In the genomic region with DNA sequence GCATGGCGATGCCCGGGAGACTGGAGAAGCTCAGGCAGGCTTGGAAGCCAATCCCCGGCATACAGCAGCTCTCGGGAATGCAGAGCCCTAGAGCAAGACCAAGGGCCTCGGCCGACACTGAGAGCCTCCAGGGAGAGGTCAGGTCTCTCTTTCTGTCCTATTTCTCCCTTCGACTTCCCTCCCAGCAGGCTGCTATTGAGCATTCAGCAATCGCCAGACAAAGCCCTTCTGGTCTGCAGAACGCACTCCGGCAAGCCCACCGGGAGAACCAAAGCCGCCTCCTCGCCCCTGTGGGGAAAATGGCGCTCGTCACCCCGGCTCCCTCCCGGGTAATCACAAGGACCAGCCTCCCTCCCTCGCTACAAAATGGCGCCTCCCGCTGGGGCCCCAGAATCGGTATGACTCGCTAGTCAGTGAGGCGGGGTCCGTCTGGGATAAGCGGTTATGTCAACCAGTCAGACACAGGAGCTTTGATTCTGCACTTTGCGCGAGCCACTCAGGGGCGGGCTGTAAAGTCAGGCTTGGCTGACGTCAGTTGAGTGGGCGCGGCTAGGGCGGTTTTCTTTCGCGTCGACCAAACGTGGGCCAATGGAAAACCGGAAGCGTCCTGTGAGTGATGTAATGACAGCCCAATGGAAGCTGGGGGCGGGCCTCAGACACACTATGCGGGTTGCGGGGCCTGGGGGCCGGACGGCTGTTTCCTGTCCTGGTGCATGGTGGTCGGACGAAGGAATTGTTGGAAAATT, we compare ENCODE assay signal across 1 cellular context.
TF ChIP-seq lines count a peak whose summit lies in the region.

A gene (plus strand): TSS at position 691 of the 746 bp plus-strand sequence. CDS start 10,297 bp downstream, outside the sequence.

TF ChIP-seq in K562, 482 proteins besides CTCF, POLR2A, EP300 and RAD21 (continued from another document and continues in another):
- TF ChIP-seq, protein P1, sequence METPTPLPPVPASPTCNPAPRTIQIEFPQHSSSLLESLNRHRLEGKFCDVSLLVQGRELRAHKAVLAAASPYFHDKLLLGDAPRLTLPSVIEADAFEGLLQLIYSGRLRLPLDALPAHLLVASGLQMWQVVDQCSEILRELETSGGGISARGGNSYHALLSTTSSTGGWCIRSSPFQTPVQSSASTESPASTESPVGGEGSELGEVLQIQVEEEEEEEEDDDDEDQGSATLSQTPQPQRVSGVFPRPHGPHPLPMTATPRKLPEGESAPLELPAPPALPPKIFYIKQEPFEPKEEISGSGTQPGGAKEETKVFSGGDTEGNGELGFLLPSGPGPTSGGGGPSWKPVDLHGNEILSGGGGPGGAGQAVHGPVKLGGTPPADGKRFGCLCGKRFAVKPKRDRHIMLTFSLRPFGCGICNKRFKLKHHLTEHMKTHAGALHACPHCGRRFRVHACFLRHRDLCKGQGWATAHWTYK (CRISPR knock-in tag; IDR thresholded peaks at IDR 0.05): peak; percentile 70; the same call in 1 of the 2 replicates
- TF ChIP-seq, protein P2, sequence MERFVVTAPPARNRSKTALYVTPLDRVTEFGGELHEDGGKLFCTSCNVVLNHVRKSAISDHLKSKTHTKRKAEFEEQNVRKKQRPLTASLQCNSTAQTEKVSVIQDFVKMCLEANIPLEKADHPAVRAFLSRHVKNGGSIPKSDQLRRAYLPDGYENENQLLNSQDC (CRISPR knock-in tag; IDR thresholded peaks at IDR 0.05): no peak
- TF ChIP-seq, protein P3, sequence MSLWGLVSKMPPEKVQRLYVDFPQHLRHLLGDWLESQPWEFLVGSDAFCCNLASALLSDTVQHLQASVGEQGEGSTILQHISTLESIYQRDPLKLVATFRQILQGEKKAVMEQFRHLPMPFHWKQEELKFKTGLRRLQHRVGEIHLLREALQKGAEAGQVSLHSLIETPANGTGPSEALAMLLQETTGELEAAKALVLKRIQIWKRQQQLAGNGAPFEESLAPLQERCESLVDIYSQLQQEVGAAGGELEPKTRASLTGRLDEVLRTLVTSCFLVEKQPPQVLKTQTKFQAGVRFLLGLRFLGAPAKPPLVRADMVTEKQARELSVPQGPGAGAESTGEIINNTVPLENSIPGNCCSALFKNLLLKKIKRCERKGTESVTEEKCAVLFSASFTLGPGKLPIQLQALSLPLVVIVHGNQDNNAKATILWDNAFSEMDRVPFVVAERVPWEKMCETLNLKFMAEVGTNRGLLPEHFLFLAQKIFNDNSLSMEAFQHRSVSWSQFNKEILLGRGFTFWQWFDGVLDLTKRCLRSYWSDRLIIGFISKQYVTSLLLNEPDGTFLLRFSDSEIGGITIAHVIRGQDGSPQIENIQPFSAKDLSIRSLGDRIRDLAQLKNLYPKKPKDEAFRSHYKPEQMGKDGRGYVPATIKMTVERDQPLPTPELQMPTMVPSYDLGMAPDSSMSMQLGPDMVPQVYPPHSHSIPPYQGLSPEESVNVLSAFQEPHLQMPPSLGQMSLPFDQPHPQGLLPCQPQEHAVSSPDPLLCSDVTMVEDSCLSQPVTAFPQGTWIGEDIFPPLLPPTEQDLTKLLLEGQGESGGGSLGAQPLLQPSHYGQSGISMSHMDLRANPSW (CRISPR knock-in tag; IDR thresholded peaks at IDR 0.05): peak; percentile 79; the same call in 1 of the 2 replicates
- TF ChIP-seq, protein P4, sequence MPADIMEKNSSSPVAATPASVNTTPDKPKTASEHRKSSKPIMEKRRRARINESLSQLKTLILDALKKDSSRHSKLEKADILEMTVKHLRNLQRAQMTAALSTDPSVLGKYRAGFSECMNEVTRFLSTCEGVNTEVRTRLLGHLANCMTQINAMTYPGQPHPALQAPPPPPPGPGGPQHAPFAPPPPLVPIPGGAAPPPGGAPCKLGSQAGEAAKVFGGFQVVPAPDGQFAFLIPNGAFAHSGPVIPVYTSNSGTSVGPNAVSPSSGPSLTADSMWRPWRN (IDR thresholded peaks at IDR 0.05; ENCODE audit: low read depth): no peak
- TF ChIP-seq YY1 (IDR thresholded peaks at IDR 0.05; ENCODE audit: borderline replicate concordance in 1 of 3, control insufficient read depth in 1 of 3, extremely low read depth in 1 of 3, insufficient read depth in 3 of 3, insufficient read length in 1 of 3, insufficient replicate concordance in 2 of 3, low read depth in 1 of 3, low read length in 2 of 3) (peak; percentile 97 to 98 (median 98)), MTA2 (IDR thresholded peaks at IDR 0.05; ENCODE audit: low read depth) (no peak), ZNF551 (CRISPR knock-in tag; IDR thresholded peaks at IDR 0.05) (no peak), ZKSCAN3 (CRISPR knock-in tag; IDR thresholded peaks at IDR 0.05) (no peak), SMARCB1 (IDR thresholded peaks at IDR 0.05; ENCODE audit: insufficient read length, low read depth) (no peak), JUN (IDR thresholded peaks at IDR 0.05; ENCODE audit: borderline replicate concordance, low read depth, low read length) (peak; percentile 48; the same call in 1 of the 2 replicates), JUN (CRISPR knock-in tag; IDR thresholded peaks at IDR 0.05; ENCODE audit: borderline replicate concordance) (no peak), ZC3H11A (IDR thresholded peaks at IDR 0.05; ENCODE audit: low read depth, low read length) (peak; percentile 45; the same call in 1 of the 2 replicates), RFX5 (IDR thresholded peaks at IDR 0.05; ENCODE audit: low read depth, low read length) (no peak; the same call in 1 of the 2 replicates), CBFB (CRISPR knock-in tag; IDR thresholded peaks at IDR 0.05) (peak; percentile 79), IFI16 (CRISPR knock-in tag; IDR thresholded peaks at IDR 0.05) (no peak), RFX1 (IDR thresholded peaks at IDR 0.05) (no peak), SETDB1 (IDR thresholded peaks at IDR 0.05; ENCODE audit: low read length) (no peak), RFX7 (CRISPR knock-in tag; IDR thresholded peaks at IDR 0.05) (no peak), ZNF24 (IDR thresholded peaks at IDR 0.05) (peak; percentile 38; the same call in 1 of the 2 replicates), RBM25 (IDR thresholded peaks at IDR 0.05; ENCODE audit: low read depth, low read length, severe bottlenecking) (peak; percentile 85), CBX3 (IDR thresholded peaks at IDR 0.05; ENCODE audit: borderline replicate concordance in 1 of 2, low read length in 2 of 2) (no peak), MTA3 (IDR thresholded peaks at IDR 0.05; ENCODE audit: borderline replicate concordance) (peak; percentile 76; the same call in 1 of the 2 replicates), NR4A1 (CRISPR knock-in tag; IDR thresholded peaks at IDR 0.05) (no peak), NR4A1 (tag; IDR thresholded peaks at IDR 0.05) (peak; percentile 31; the same call in 1 of the 2 replicates), PHTF2 (CRISPR knock-in tag; IDR thresholded peaks at IDR 0.05) (no peak), FOS (IDR thresholded peaks at IDR 0.05; ENCODE audit: extremely low read depth, insufficient read length) (peak; percentile 91), ZNF696 (CRISPR knock-in tag; conservative IDR thresholded peaks at IDR 0.05) (no peak), U2AF2 (optimal IDR thresholded peaks at IDR 0.05; ENCODE audit: low read depth, low read length) (no peak)
- TF ChIP-seq, protein P5, sequence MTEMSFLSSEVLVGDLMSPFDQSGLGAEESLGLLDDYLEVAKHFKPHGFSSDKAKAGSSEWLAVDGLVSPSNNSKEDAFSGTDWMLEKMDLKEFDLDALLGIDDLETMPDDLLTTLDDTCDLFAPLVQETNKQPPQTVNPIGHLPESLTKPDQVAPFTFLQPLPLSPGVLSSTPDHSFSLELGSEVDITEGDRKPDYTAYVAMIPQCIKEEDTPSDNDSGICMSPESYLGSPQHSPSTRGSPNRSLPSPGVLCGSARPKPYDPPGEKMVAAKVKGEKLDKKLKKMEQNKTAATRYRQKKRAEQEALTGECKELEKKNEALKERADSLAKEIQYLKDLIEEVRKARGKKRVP (CRISPR knock-in tag; IDR thresholded peaks at IDR 0.05): peak; percentile 37; the same call in 1 of the 2 replicates
- TF ChIP-seq, protein P6, sequence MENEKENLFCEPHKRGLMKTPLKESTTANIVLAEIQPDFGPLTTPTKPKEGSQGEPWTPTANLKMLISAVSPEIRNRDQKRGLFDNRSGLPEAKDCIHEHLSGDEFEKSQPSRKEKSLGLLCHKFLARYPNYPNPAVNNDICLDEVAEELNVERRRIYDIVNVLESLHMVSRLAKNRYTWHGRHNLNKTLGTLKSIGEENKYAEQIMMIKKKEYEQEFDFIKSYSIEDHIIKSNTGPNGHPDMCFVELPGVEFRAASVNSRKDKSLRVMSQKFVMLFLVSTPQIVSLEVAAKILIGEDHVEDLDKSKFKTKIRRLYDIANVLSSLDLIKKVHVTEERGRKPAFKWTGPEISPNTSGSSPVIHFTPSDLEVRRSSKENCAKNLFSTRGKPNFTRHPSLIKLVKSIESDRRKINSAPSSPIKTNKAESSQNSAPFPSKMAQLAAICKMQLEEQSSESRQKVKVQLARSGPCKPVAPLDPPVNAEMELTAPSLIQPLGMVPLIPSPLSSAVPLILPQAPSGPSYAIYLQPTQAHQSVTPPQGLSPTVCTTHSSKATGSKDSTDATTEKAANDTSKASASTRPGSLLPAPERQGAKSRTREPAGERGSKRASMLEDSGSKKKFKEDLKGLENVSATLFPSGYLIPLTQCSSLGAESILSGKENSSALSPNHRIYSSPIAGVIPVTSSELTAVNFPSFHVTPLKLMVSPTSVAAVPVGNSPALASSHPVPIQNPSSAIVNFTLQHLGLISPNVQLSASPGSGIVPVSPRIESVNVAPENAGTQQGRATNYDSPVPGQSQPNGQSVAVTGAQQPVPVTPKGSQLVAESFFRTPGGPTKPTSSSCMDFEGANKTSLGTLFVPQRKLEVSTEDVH (IDR thresholded peaks at IDR 0.05; ENCODE audit: low read depth, partially characterized antibody): peak; percentile 88
- TF ChIP-seq, protein P7, sequence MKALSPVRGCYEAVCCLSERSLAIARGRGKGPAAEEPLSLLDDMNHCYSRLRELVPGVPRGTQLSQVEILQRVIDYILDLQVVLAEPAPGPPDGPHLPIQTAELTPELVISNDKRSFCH (CRISPR knock-in tag; IDR thresholded peaks at IDR 0.05): no peak
- TF ChIP-seq, protein P7 (tag; IDR thresholded peaks at IDR 0.05): peak; percentile 91
- TF ChIP-seq, protein P8, sequence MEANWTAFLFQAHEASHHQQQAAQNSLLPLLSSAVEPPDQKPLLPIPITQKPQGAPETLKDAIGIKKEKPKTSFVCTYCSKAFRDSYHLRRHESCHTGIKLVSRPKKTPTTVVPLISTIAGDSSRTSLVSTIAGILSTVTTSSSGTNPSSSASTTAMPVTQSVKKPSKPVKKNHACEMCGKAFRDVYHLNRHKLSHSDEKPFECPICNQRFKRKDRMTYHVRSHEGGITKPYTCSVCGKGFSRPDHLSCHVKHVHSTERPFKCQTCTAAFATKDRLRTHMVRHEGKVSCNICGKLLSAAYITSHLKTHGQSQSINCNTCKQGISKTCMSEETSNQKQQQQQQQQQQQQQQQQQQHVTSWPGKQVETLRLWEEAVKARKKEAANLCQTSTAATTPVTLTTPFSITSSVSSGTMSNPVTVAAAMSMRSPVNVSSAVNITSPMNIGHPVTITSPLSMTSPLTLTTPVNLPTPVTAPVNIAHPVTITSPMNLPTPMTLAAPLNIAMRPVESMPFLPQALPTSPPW (CRISPR knock-in tag; IDR thresholded peaks at IDR 0.05): no peak
- TF ChIP-seq, protein P9, sequence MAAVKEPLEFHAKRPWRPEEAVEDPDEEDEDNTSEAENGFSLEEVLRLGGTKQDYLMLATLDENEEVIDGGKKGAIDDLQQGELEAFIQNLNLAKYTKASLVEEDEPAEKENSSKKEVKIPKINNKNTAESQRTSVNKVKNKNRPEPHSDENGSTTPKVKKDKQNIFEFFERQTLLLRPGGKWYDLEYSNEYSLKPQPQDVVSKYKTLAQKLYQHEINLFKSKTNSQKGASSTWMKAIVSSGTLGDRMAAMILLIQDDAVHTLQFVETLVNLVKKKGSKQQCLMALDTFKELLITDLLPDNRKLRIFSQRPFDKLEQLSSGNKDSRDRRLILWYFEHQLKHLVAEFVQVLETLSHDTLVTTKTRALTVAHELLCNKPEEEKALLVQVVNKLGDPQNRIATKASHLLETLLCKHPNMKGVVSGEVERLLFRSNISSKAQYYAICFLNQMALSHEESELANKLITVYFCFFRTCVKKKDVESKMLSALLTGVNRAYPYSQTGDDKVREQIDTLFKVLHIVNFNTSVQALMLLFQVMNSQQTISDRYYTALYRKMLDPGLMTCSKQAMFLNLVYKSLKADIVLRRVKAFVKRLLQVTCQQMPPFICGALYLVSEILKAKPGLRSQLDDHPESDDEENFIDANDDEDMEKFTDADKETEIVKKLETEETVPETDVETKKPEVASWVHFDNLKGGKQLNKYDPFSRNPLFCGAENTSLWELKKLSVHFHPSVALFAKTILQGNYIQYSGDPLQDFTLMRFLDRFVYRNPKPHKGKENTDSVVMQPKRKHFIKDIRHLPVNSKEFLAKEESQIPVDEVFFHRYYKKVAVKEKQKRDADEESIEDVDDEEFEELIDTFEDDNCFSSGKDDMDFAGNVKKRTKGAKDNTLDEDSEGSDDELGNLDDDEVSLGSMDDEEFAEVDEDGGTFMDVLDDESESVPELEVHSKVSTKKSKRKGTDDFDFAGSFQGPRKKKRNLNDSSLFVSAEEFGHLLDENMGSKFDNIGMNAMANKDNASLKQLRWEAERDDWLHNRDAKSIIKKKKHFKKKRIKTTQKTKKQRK (IDR thresholded peaks at IDR 0.05; ENCODE audit: borderline replicate concordance, low read depth, low read length): peak; percentile 88
- TF ChIP-seq, protein P10, sequence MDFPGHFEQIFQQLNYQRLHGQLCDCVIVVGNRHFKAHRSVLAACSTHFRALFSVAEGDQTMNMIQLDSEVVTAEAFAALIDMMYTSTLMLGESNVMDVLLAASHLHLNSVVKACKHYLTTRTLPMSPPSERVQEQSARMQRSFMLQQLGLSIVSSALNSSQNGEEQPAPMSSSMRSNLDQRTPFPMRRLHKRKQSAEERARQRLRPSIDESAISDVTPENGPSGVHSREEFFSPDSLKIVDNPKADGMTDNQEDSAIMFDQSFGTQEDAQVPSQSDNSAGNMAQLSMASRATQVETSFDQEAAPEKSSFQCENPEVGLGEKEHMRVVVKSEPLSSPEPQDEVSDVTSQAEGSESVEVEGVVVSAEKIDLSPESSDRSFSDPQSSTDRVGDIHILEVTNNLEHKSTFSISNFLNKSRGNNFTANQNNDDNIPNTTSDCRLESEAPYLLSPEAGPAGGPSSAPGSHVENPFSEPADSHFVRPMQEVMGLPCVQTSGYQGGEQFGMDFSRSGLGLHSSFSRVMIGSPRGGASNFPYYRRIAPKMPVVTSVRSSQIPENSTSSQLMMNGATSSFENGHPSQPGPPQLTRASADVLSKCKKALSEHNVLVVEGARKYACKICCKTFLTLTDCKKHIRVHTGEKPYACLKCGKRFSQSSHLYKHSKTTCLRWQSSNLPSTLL (IDR thresholded peaks at IDR 0.05): peak; percentile 88
- TF ChIP-seq, protein P11, sequence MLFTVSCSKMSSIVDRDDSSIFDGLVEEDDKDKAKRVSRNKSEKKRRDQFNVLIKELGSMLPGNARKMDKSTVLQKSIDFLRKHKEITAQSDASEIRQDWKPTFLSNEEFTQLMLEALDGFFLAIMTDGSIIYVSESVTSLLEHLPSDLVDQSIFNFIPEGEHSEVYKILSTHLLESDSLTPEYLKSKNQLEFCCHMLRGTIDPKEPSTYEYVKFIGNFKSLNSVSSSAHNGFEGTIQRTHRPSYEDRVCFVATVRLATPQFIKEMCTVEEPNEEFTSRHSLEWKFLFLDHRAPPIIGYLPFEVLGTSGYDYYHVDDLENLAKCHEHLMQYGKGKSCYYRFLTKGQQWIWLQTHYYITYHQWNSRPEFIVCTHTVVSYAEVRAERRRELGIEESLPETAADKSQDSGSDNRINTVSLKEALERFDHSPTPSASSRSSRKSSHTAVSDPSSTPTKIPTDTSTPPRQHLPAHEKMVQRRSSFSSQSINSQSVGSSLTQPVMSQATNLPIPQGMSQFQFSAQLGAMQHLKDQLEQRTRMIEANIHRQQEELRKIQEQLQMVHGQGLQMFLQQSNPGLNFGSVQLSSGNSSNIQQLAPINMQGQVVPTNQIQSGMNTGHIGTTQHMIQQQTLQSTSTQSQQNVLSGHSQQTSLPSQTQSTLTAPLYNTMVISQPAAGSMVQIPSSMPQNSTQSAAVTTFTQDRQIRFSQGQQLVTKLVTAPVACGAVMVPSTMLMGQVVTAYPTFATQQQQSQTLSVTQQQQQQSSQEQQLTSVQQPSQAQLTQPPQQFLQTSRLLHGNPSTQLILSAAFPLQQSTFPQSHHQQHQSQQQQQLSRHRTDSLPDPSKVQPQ (CRISPR knock-in tag; IDR thresholded peaks at IDR 0.05; ENCODE audit: borderline replicate concordance): no peak
